In genomic region chr1:150574260-150575071, GRCh38 we compare ENCODE assay signal across 8 cellular contexts. TPM values are rescaled to one million over a fixed set of nuclear protein-coding genes. Genes with fewer than 3 reads are reported as not detected.
DNase-seq lines count a peak whose midpoint lies in the region; ATAC-seq and TF ChIP-seq lines count a peak whose summit lies in the region.
"Had no signal": no experiment of that assay in that cellular context is flagged by ENCODE, and none has a peak within 500 bp of the region (broad histone marks: within the 10 kb centered on the region; RNA-seq: fewer than 3 reads in every experiment).

No MANE protein-coding gene starts in this region.

- H3K4me3 Mint-ChIP-seq in activated B cell treated with CpG ODN at 0.5 μM for 24 hours (peak overlapping the region; percentile 95), glutamatergic neuron (ENCODE audit: unreplicated experiment) (peak overlapping the region; percentile 91)
- H3K4me3 Mint-ChIP-seq in stimulated activated memory B cell treated with anti-CD40 and anti-IgM and Interleukin-4, amounts not matched to agents 10 μg/mL and 1 μg/mL and 100 μg/mL, for 72 hours, result peak overlapping the region; percentile 99

- DNase-seq in H4 (ENCODE audit: low spot score) (peak; percentile 4), activated B cell treated with CpG ODN at 0.5 μM for 24 hours (no peak), glutamatergic neuron (no peak), HEK293T (ENCODE audit: extremely low spot score) (no peak), AG08395 (ENCODE audit: low spot score) (no peak)
- DNase-seq: activated gamma-delta T cell treated with Interleukin-2 at 50 U/mL for 16 hours had no signal

- H3K36me3 Mint-ChIP-seq in activated B cell treated with CpG ODN at 0.5 μM for 24 hours (ENCODE audit: low read depth) (peaks cover 87% of the 10 kb centered on the region), glutamatergic neuron (ENCODE audit: unreplicated experiment) (peaks cover 11% of the 10 kb centered on the region)
- H3K36me3 Mint-ChIP-seq in stimulated activated memory B cell treated with anti-CD40 and anti-IgM and Interleukin-4, amounts not matched to agents 10 μg/mL and 1 μg/mL and 100 μg/mL, for 72 hours, result peaks cover 86% of the 10 kb centered on the region

- CTCF ChIA-PET in activated B cell treated with CpG ODN at 0.5 μM for 24 hours (lab: Charles Lee) (interaction anchor here (6.8 to 9.8 kb wide), 2 partner anchors 13 to 46 kb away, joined by 56 to 196 read pairs; no protein-coding TSS in a partner anchor), HEK293T (lab: Yijun Ruan, JAX) (interaction anchor here (1.5 kb wide), 1 partner anchor 14 kb away, joined by 6 read pairs; no protein-coding TSS in a partner anchor)

- H3K27me3 Mint-ChIP-seq in activated B cell treated with CpG ODN at 0.5 μM for 24 hours (no peaks in the 10 kb centered on the region), glutamatergic neuron (ENCODE audit: unreplicated experiment) (peaks cover 6% of the 10 kb centered on the region)
- no peaks in the 10 kb centered on the region for H3K27me3 Mint-ChIP-seq in stimulated activated memory B cell treated with anti-CD40 and anti-IgM and Interleukin-4, amounts not matched to agents 10 μg/mL and 1 μg/mL and 100 μg/mL, for 72 hours

- H3K27ac Mint-ChIP-seq in activated B cell treated with CpG ODN at 0.5 μM for 24 hours, result peak overlapping the region; percentile 85
- H3K27ac Mint-ChIP-seq in glutamatergic neuron (ENCODE audit: unreplicated experiment), result peak overlapping the region; percentile 68
- peak overlapping the region; percentile 95 for H3K27ac Mint-ChIP-seq in stimulated activated memory B cell treated with anti-CD40 and anti-IgM and Interleukin-4, amounts not matched to agents 10 μg/mL and 1 μg/mL and 100 μg/mL, for 72 hours

- peaks cover 76% of the 10 kb centered on the region for H3K4me1 Mint-ChIP-seq in activated B cell treated with CpG ODN at 0.5 μM for 24 hours
- H3K4me1 Mint-ChIP-seq in glutamatergic neuron (ENCODE audit: low read depth, unreplicated experiment), result peaks cover 16% of the 10 kb centered on the region
- H3K4me1 Mint-ChIP-seq in stimulated activated memory B cell treated with anti-CD40 and anti-IgM and Interleukin-4, amounts not matched to agents 10 μg/mL and 1 μg/mL and 100 μg/mL, for 72 hours, result peaks cover 38% of the 10 kb centered on the region

- H3K9me3 Mint-ChIP-seq in activated B cell treated with CpG ODN at 0.5 μM for 24 hours (no peaks in the 10 kb centered on the region), glutamatergic neuron (ENCODE audit: unreplicated experiment) (peaks cover 14% of the 10 kb centered on the region)
- no peaks in the 10 kb centered on the region for H3K9me3 Mint-ChIP-seq in stimulated activated memory B cell treated with anti-CD40 and anti-IgM and Interleukin-4, amounts not matched to agents 10 μg/mL and 1 μg/mL and 100 μg/mL, for 72 hours

- POLR2A ChIA-PET in activated B cell treated with CpG ODN at 0.5 μM for 24 hours (lab: Charles Lee) (interaction anchor here (0.9 to 14.3 kb wide), 3 partner anchors 9 to 55 kb away, joined by 3 to 1106 read pairs (median 6); partner anchors contain the start of gene ENSA), HEK293T (lab: Yijun Ruan, JAX) (interaction anchor here (6.0 to 7.7 kb wide), 2 partner anchors 11 to 55 kb away, joined by 57 to 260 read pairs; partner anchors contain the start of gene ENSA)

- TF ChIP-seq CTCF in activated B cell treated with CpG ODN at 0.5 μM for 24 hours (IDR thresholded peaks at IDR 0.05), result no peak
- TF ChIP-seq CTCF in glutamatergic neuron (IDR thresholded peaks at IDR 0.05; ENCODE audit: partially characterized antibody, unreplicated experiment), result no peak

- intact Hi-C loops in activated B cell treated with CpG ODN at 0.5 μM for 24 hours (cut with micrococcal nuclease), result no loop called here

- ATAC-seq in activated B cell treated with CpG ODN at 0.5 μM for 24 hours (ENCODE audit: low read depth) (no peak), HG03039 (IDR thresholded peaks at IDR 0.05; ENCODE audit: unreplicated experiment) (no peak)
- no peak for ATAC-seq in stimulated activated memory B cell treated with anti-CD40 and anti-IgM and Interleukin-4, amounts not matched to agents 10 μg/mL and 1 μg/mL and 100 μg/mL, for 72 hours

TF ChIP-seq in HEK293T, 16 proteins besides CTCF, POLR2A, EP300 and RAD21:
- TF ChIP-seq ZNF384 (IDR thresholded peaks at IDR 0.05), result no peak

RNA-seq across cellular contexts. Expression of gene MCL1, which starts 4.9 kb away (rescaled TPM):
- 95.2 and 98.6 TPM in 2 replicates for total RNA-seq in H4 (2014; rRNA removed; shearing (Covaris generic))
- 224 and 233 TPM in 2 replicates for total RNA-seq in activated B cell treated with CpG ODN at 0.5 μM for 24 hours
- total RNA-seq in glutamatergic neuron (ENCODE audit: unreplicated experiment), result 154 TPM

RNA-seq across cellular contexts. Expression of gene ADAMTSL4, which starts 25.3 kb away (rescaled TPM):
- 0.80 and 1.1 TPM in 2 replicates for total RNA-seq in H4 (2014; rRNA removed; shearing (Covaris generic))
- 0.11 TPM in 1 of 2 replicates, not detected in the other for total RNA-seq in activated B cell treated with CpG ODN at 0.5 μM for 24 hours
- 0.25 TPM for total RNA-seq in glutamatergic neuron (ENCODE audit: unreplicated experiment)

RNA-seq across cellular contexts. Expression of gene ENSA, which starts 54.9 kb away (rescaled TPM):
- 143 and 154 TPM in 2 replicates for total RNA-seq in H4 (2014; rRNA removed; shearing (Covaris generic))
- total RNA-seq in activated B cell treated with CpG ODN at 0.5 μM for 24 hours (202 and 227 TPM in 2 replicates), glutamatergic neuron (ENCODE audit: unreplicated experiment) (122 TPM)

RNA-seq across cellular contexts. Expression of gene FALEC, which starts 58.9 kb away (rescaled TPM):
- not detected in 2 replicates for total RNA-seq in H4 (2014; rRNA removed; shearing (Covaris generic))
- 1.1 TPM in 1 of 2 replicates, not detected in the other for total RNA-seq in activated B cell treated with CpG ODN at 0.5 μM for 24 hours
- total RNA-seq in glutamatergic neuron (ENCODE audit: unreplicated experiment), result not detected
